In genomic region chr20:25622450-25623224, GRCh38 we compare ENCODE assay signal across 1 cellular context.
TF ChIP-seq lines count a peak whose summit lies in the region.

No MANE protein-coding gene starts in this region.

TF ChIP-seq in SK-N-SH, 30 proteins besides CTCF, POLR2A, EP300 and RAD21 (continued from another document):
- no peak for TF ChIP-seq USF2 (IDR thresholded peaks at IDR 0.05; ENCODE audit: borderline replicate concordance, low read depth, low read length)
- TF ChIP-seq SIN3A (IDR thresholded peaks at IDR 0.05; ENCODE audit: borderline replicate concordance, low read depth, low read length) = no peak
- no peak for TF ChIP-seq REST (IDR thresholded peaks at IDR 0.05; ENCODE audit: low read depth, low read length)
- TF ChIP-seq CHD2 (IDR thresholded peaks at IDR 0.05; ENCODE audit: low read length, partially characterized antibody) = no peak
- TF ChIP-seq IRF3 (IDR thresholded peaks at IDR 0.05; ENCODE audit: low read depth, low read length) = no peak
- no peak for TF ChIP-seq TEAD4 (IDR thresholded peaks at IDR 0.05; ENCODE audit: borderline replicate concordance, insufficient read depth)
- no peak for TF ChIP-seq PBX3 (IDR thresholded peaks at IDR 0.05)
